Comparison of ENCODE assay signal across 16 cellular contexts in the genomic region with DNA sequence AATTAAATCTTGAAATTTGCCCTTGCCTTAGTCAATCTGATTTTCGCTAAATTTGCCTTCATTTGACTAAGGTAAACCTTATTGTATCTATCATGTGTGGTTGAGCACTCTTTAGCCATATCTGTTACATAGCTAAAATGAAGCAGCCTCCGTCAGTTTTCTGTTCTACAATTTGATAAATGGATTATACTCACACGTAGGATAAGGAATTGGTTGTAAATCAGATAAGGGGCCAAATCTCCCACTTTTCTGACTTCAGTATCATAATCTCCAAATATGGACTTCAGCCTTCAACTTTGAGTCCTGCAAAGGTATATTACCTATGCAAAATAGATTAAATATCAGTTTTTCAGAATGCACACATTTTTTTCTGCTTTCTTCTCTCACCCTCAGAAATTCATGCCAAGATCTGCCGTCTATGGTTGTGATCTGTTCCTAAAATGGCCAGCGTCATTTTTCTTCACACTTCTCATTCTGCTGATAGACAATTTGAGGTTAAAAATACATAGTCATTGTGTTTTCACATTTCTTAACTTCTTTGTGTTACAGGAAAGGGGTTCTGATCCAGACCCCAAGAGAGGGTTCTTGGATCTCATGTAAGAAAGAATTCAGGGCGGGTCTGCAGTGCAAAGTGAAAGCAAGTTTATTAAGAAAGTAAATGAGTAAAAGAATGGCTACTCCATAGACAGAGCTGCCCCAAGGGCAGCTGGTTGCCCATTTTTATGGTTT. TPM values are rescaled to one million over a fixed set of nuclear protein-coding genes. Genes with fewer than 3 reads are reported as not detected.
A peak's percentile ranks its signal among the peaks of the same experiment; 100 is the strongest.
DNase-seq lines count a peak whose midpoint lies in the region; ATAC-seq and TF ChIP-seq lines count a peak whose summit lies in the region.
"Had no signal": no experiment of that assay in that cellular context is flagged by ENCODE, and none has a peak within 500 bp of the region (broad histone marks: within the 10 kb centered on the region; RNA-seq: fewer than 3 reads in every experiment).

No MANE protein-coding gene starts in this region.

- no peak overlapping the region for H2AFZ ChIP-seq in neuronal stem cell (ENCODE audit: low read length)
- H2AFZ ChIP-seq: parathyroid adenoma had no signal

- no peak overlapping the region for H2BK5ac ChIP-seq in neuronal stem cell (ENCODE audit: low read length)

- 82 to 85% methylated on average over 6 of the region's 6 CpGs for WGBS in testis, 2 donors
- WGBS in neuronal stem cell (ENCODE audit: extremely low coverage in 2 of 2, insufficient read length in 2 of 2, insufficient replicate concordance in 1 of 2), 2 donors: no CpG with 5 or more reads among the region's 6 CpGs

- no peaks in the 10 kb centered on the region for H3K27me3 Mint-ChIP-seq in activated CD4-positive, alpha-beta T cell treated with anti-CD3 and anti-CD28 coated beads, Interleukin-2, amount 10 ng/mL, durations not matched to agents 7 days and 5 days
- H3K27me3 Mint-ChIP-seq in T-helper 17 cell: no peaks in the 10 kb centered on the region
- no peaks in the 10 kb centered on the region for H3K27me3 Mint-ChIP-seq in effector memory CD8-positive, alpha-beta T cell

- H2AK5ac ChIP-seq in neuronal stem cell (ENCODE audit: low read depth, low read length): no peak overlapping the region

- H2BK120ac ChIP-seq in neuronal stem cell (ENCODE audit: low read depth, low read length): no peak overlapping the region

- TF ChIP-seq CTCF in testis (IDR thresholded peaks at IDR 0.05): no peak

- H3K4ac ChIP-seq in neuronal stem cell (ENCODE audit: low read length): no peak overlapping the region

- no peak overlapping the region for H2BK15ac ChIP-seq in neuronal stem cell (ENCODE audit: low read length)

- no peak overlapping the region for H2BK12ac ChIP-seq in neuronal stem cell (ENCODE audit: low read length)

- no peak for ATAC-seq in T-helper 17 cell
- no peak for ATAC-seq in effector memory CD8-positive, alpha-beta T cell (replicated peaks)
- ATAC-seq: gastroesophageal sphincter, WTC11 had no signal

- H3K79me1 ChIP-seq in neuronal stem cell (ENCODE audit: low read depth, low read length): no peaks in the 10 kb centered on the region

- POLR2A ChIA-PET in activated CD4-positive, alpha-beta T cell treated with anti-CD3 and anti-CD28 coated beads, Interleukin-2, amount 10 ng/mL, durations not matched to agents 7 days and 5 days (lab: Charles Lee): interaction anchor here (0.6 kb wide), 1 partner anchor 44 kb away, joined by 3 read pairs; no protein-coding TSS in a partner anchor

- H3K4me1 ChIP-seq in testis: no peaks in the 10 kb centered on the region
- peaks cover 2% of the 10 kb centered on the region in 2 donors for H3K4me1 ChIP-seq in neuronal stem cell (ENCODE audit: control insufficient read depth in 2 of 2, insufficient read depth in 1 of 2, low read depth in 1 of 2, low read length in 2 of 2)

- H3K4me3 Mint-ChIP-seq in activated CD4-positive, alpha-beta T cell treated with anti-CD3 and anti-CD28 coated beads, Interleukin-2, amount 10 ng/mL, durations not matched to agents 7 days and 5 days: no peak overlapping the region
- H3K4me3 Mint-ChIP-seq in T-helper 17 cell: no peak overlapping the region
- H3K4me3 Mint-ChIP-seq in effector memory CD8-positive, alpha-beta T cell: peak overlapping the region in 1 of 2 donors; percentile 46
- H3K4me3 Mint-ChIP-seq: WTC11 had no signal

- H3K4me1 Mint-ChIP-seq in activated CD4-positive, alpha-beta T cell treated with anti-CD3 and anti-CD28 coated beads, Interleukin-2, amount 10 ng/mL, durations not matched to agents 7 days and 5 days: peaks cover 55% of the 10 kb centered on the region
- H3K4me1 Mint-ChIP-seq in T-helper 17 cell: peaks cover 33% of the 10 kb centered on the region
- peaks cover 34 to 47% of the 10 kb centered on the region in 2 donors for H3K4me1 Mint-ChIP-seq in effector memory CD8-positive, alpha-beta T cell (ENCODE audit: low read depth in 2 of 2)

- H3K27me3 ChIP-seq in testis: no peaks in the 10 kb centered on the region
- no peaks in the 10 kb centered on the region for H3K27me3 ChIP-seq in neuronal stem cell (ENCODE audit: control insufficient read depth in 3 of 3, insufficient read depth in 3 of 3, low read depth in 1 of 3, low read length in 3 of 3)
- H3K27me3 ChIP-seq: ascending aorta, gastroesophageal sphincter had no signal

- no peak overlapping the region for H3K4me2 ChIP-seq in neuronal stem cell (ENCODE audit: insufficient read depth, low read length, poor library complexity, severe bottlenecking)

- H3K9me3 ChIP-seq in T-helper 17 cell (ENCODE audit: control insufficient read depth, low read length, poor library complexity, severe bottlenecking): no peaks in the 10 kb centered on the region
- no peaks in the 10 kb centered on the region for H3K9me3 ChIP-seq in testis
- H3K9me3 ChIP-seq in neuronal stem cell (replicated peaks in 1 of 2; ENCODE audit: control insufficient read depth in 2 of 2, insufficient read depth in 1 of 2, low read depth in 1 of 2, low read length in 2 of 2): no peaks in the 10 kb centered on the region
- H3K9me3 ChIP-seq: ascending aorta, gastroesophageal sphincter had no signal

- DNase-seq in activated CD4-positive, alpha-beta T cell treated with anti-CD3 and anti-CD28 coated beads, Interleukin-2, amount 10 ng/mL, durations not matched to agents 7 days and 5 days: no peak
- DNase-seq in activated CD4-positive, alpha-beta T cell treated with anti-CD3 and anti-CD28 coated beads for 1 hour: no peak
- no peak for DNase-seq in T-helper 17 cell
- no peak for DNase-seq in effector memory CD8-positive, alpha-beta T cell
- no peak for DNase-seq in testis
- no peak for DNase-seq in neuronal stem cell (ENCODE audit: low spot score)
- DNase-seq in stimulated activated CD4-positive, alpha-beta T cell treated with anti-CD3 and anti-CD28 coated beads, Interleukin-4, amount 100 ng/mL, for 24 hours: no peak
- DNase-seq in NCI-H128 (lab: John Stamatoyannopoulos, UW; ENCODE audit: unreplicated experiment): no peak
- DNase-seq: ACHN, NCI-H1092, NCI-H748 treated with DMSO at 0.1 percent for 48 hours, small intestine had no signal

- H3K36me3 Mint-ChIP-seq in activated CD4-positive, alpha-beta T cell treated with anti-CD3 and anti-CD28 coated beads, Interleukin-2, amount 10 ng/mL, durations not matched to agents 7 days and 5 days (ENCODE audit: low read depth): peaks cover 52% of the 10 kb centered on the region
- H3K36me3 Mint-ChIP-seq in T-helper 17 cell (ENCODE audit: low read depth): peaks cover 3% of the 10 kb centered on the region
- peaks cover 49% of the 10 kb centered on the region for H3K36me3 Mint-ChIP-seq in effector memory CD8-positive, alpha-beta T cell (ENCODE audit: insufficient read depth)
- H3K36me3 Mint-ChIP-seq: WTC11 had no signal

- no peak overlapping the region for H3K18ac ChIP-seq in neuronal stem cell (ENCODE audit: low read length)

- no peak overlapping the region for H3K14ac ChIP-seq in neuronal stem cell (ENCODE audit: low read length)

- H3K27ac Mint-ChIP-seq in activated CD4-positive, alpha-beta T cell treated with anti-CD3 and anti-CD28 coated beads, Interleukin-2, amount 10 ng/mL, durations not matched to agents 7 days and 5 days: peak overlapping the region; percentile 21
- peak overlapping the region; percentile 84 for H3K27ac Mint-ChIP-seq in T-helper 17 cell
- peak overlapping the region; percentile 13 to 45 for H3K27ac Mint-ChIP-seq in effector memory CD8-positive, alpha-beta T cell

- TF ChIP-seq POLR2A in testis (IDR thresholded peaks at IDR 0.05): no peak

- H3K9ac ChIP-seq in neuronal stem cell (ENCODE audit: low read depth, low read length, poor library complexity): no peak overlapping the region
- H3K9ac ChIP-seq: parathyroid adenoma had no signal

- H3K23ac ChIP-seq in neuronal stem cell (ENCODE audit: low read depth, low read length, poor library complexity): no peak overlapping the region

- intact Hi-C loops in testis (cut with DNase I; ENCODE audit: low total_unique reads): no loop called here

- no peak overlapping the region for H4K91ac ChIP-seq in neuronal stem cell (ENCODE audit: low read depth, low read length, poor library complexity)

- CTCF ChIA-PET in activated CD4-positive, alpha-beta T cell treated with anti-CD3 and anti-CD28 coated beads, Interleukin-2, amount 10 ng/mL, durations not matched to agents 7 days and 5 days (lab: Charles Lee): interaction anchor here (2.7 kb wide), 1 partner anchor 9 kb away, joined by 7 read pairs; no protein-coding TSS in a partner anchor

- H4K8ac ChIP-seq in neuronal stem cell (ENCODE audit: low read depth, low read length): no peak overlapping the region

- no peaks in the 10 kb centered on the region for H3K9me3 Mint-ChIP-seq in activated CD4-positive, alpha-beta T cell treated with anti-CD3 and anti-CD28 coated beads, Interleukin-2, amount 10 ng/mL, durations not matched to agents 7 days and 5 days
- no peaks in the 10 kb centered on the region for H3K9me3 Mint-ChIP-seq in effector memory CD8-positive, alpha-beta T cell
- H3K9me3 Mint-ChIP-seq: WTC11 had no signal

- H3K4me3 ChIP-seq in testis (no peak overlapping the region), neuronal stem cell (ENCODE audit: low read length in 2 of 2) (no peak overlapping the region)
- H3K4me3 ChIP-seq: ascending aorta, gastroesophageal sphincter had no signal

- no peaks in the 10 kb centered on the region for H3K36me3 ChIP-seq in testis (ENCODE audit: low read depth, missing control alignments)
- peaks cover 2 to 16% of the 10 kb centered on the region in 2 donors for H3K36me3 ChIP-seq in neuronal stem cell (replicated peaks in 1 of 2; ENCODE audit: control insufficient read depth in 2 of 2, insufficient read depth in 2 of 2, low read length in 2 of 2)

- H3K27ac ChIP-seq in testis: peak overlapping the region; percentile 15 to 42
- H3K27ac ChIP-seq in neuronal stem cell (replicated peaks; ENCODE audit: low read length): no peak overlapping the region
- H3K27ac ChIP-seq: ascending aorta, gastroesophageal sphincter, parathyroid adenoma had no signal

RNA-seq across cellular contexts. Expression of a gene that starts 36.9 kb away (rescaled TPM):
- 100 to 1,000 TPM; 115 to 150 TPM for total RNA-seq in activated CD4-positive, alpha-beta T cell treated with anti-CD3 and anti-CD28 coated beads, Interleukin-2, amount 10 ng/mL, durations not matched to agents 7 days and 5 days
- 100 to 1,000 TPM in 1 of 2 donors, 10 to 100 TPM in 1; 78.1 to 108 TPM for total RNA-seq in T-helper 17 cell
- total RNA-seq in testis: 10 to 100 TPM; 19.3 to 20.8 TPM
- polyA plus RNA-seq in testis (ENCODE audit: insufficient read depth, low read depth, low replicate concordance): 38.7 TPM
- 94.7 TPM for polyA plus RNA-seq in neuronal stem cell (2013, experiment 1 of 2)
- polyA plus RNA-seq in neuronal stem cell (2013, experiment 2 of 2): 90.1 TPM

RNA-seq across cellular contexts. Expression of a gene that starts 51.1 kb away (rescaled TPM):
- 1 to 10 TPM; 7.3 to 9.1 TPM for total RNA-seq in activated CD4-positive, alpha-beta T cell treated with anti-CD3 and anti-CD28 coated beads, Interleukin-2, amount 10 ng/mL, durations not matched to agents 7 days and 5 days
- total RNA-seq in T-helper 17 cell: 10 to 100 TPM; 11.8 to 17.6 TPM
- total RNA-seq in testis: 10 to 100 TPM; 53.6 to 69.7 TPM
- 471 TPM for polyA plus RNA-seq in testis (ENCODE audit: insufficient read depth, low read depth, low replicate concordance)
- polyA plus RNA-seq in neuronal stem cell (2013, experiment 1 of 2): 3.6 TPM
- 3.9 TPM for polyA plus RNA-seq in neuronal stem cell (2013, experiment 2 of 2)

Comparison
In these comparisons a context has a peak if more than half of its experiments do, and no peak if none do; other contexts are left out.
1. H3K27ac Mint-ChIP-seq: peak in every context shown above with its lines; median percentile 84 in T-helper 17 cell; 29 in effector memory CD8-positive, alpha-beta T cell; 21 in activated CD4-positive, alpha-beta T cell treated with anti-CD3 and anti-CD28 coated beads, Interleukin-2, amount 10 ng/mL, durations not matched to agents 7 days and 5 days.